Comparison of ENCODE assay signal across 8 cellular contexts in the genomic region with DNA sequence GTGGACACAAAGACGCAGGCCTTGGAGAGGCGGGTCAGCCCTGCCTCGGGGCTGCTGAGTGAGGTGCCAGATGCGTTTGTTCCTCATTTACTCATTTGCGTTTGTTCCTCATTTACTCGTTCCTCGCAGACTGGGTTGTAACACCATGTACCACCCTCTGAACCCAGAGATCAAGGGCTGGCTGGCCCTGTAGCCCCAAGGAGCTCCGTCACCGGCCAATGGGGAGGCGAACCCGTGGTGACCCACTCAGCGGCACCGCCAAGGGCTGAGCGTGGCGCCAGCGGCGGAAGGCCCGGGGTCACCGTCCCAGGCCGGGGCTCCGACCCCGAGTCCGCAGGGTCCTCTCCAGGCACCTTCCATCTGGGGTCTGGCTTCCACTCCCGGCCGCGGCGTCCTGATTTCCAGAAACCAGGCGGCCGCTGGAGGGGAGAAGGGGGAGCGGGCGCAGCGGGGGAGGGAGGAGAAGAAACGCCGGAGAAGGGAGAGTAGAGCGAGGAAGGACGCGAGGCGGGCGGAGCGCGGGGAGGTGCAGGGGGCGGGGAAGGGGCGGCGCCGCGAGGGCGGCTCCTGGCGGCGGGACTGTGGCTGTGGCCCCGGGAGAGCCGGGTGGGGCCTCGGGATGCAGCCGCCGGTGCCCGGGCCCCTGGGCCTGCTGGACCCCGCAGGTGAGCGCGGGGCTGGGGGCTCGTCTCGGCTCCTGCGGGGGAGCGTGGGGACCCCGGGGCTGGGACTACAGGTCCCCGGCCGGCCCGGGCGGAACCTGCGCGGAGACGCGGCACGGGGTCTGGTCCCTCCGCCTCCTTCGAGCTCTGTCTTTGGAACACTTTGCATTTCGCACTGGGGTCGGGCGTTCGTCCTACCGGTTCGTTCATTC. TPM values are rescaled to one million over a fixed set of nuclear protein-coding genes. Genes with fewer than 3 reads are reported as not detected.
DNase-seq lines count a peak whose midpoint lies in the region; ATAC-seq and TF ChIP-seq lines count a peak whose summit lies in the region.

A gene (plus strand): TSS at position 576 of the 874 bp plus-strand sequence. CDS start 44 bp downstream, at position 620.

- peak; percentile 8 for TF ChIP-seq RAD21 in neural cell (conservative IDR thresholded peaks at IDR 0.05)

- peaks cover 59% of the 10 kb centered on the region for H3K27me3 Mint-ChIP-seq in stimulated activated naive CD8-positive, alpha-beta T cell treated with anti-CD3 and anti-CD28 coated beads, Interleukin-15, Interleukin-2, amounts not matched to agents 100 ng/mL and 50 ng/mL, for 24 hours

- TF ChIP-seq EP300 in neural cell (conservative IDR thresholded peaks at IDR 0.05; ENCODE audit: poor library complexity, severe bottlenecking) = no peak

- no peaks in the 10 kb centered on the region for H3K9me3 Mint-ChIP-seq in stimulated activated naive CD8-positive, alpha-beta T cell treated with anti-CD3 and anti-CD28 coated beads, Interleukin-15, Interleukin-2, amounts not matched to agents 100 ng/mL and 50 ng/mL, for 24 hours

- peaks cover 6% of the 10 kb centered on the region for H3F3A ChIP-seq in neural cell (ENCODE audit: insufficient read depth, low read length, poor library complexity, severe bottlenecking)

- peak within 1 kb of the TSS; percentile 82 for H3K4me3 Mint-ChIP-seq in stimulated activated naive CD8-positive, alpha-beta T cell treated with anti-CD3 and anti-CD28 coated beads, Interleukin-15, Interleukin-2, amounts not matched to agents 100 ng/mL and 50 ng/mL, for 24 hours

- DNase-seq in HuH-7 (ENCODE audit: low spot score) (peak; percentile 91), SIG-M5 (lab: John Stamatoyannopoulos, UW) (peak; percentile 79), activated gamma-delta T cell treated with Interleukin-2 at 50 U/mL for 16 hours (peak; percentile 65), foreskin fibroblast (peak; percentile 72 to 91)

- H3K4me1 Mint-ChIP-seq in stimulated activated naive CD8-positive, alpha-beta T cell treated with anti-CD3 and anti-CD28 coated beads, Interleukin-15, Interleukin-2, amounts not matched to agents 100 ng/mL and 50 ng/mL, for 24 hours (ENCODE audit: low read depth) = peaks cover 16% of the 10 kb centered on the region

- no peaks in the 10 kb centered on the region for H3K36me3 ChIP-seq in BLaER1 treated with 17β-estradiol and CSF1 and Interleukin-3, amounts not matched to agents 10 nM and 100 nM
- H3K36me3 ChIP-seq in neural cell (ENCODE audit: insufficient read depth, low read length) = no peaks in the 10 kb centered on the region

- peak; percentile 82 for ATAC-seq in GM19467 (IDR thresholded peaks at IDR 0.05; ENCODE audit: unreplicated experiment)

- H4K20me1 ChIP-seq in BLaER1 treated with 17β-estradiol and CSF1 and Interleukin-3, amounts not matched to agents 10 nM and 100 nM = peaks cover 0 to 9% (median 0%) of the 10 kb centered on the region in 11 experiments; a peak in 2 of 22 replicates
- H4K20me1 ChIP-seq in neural cell (ENCODE audit: insufficient read depth) = no peaks in the 10 kb centered on the region

- no peak for TF ChIP-seq CTCF in foreskin fibroblast (IDR thresholded peaks at IDR 0.05; ENCODE audit: low read depth, low read length)
- peak; percentile 27 for TF ChIP-seq CTCF in neural cell (IDR thresholded peaks at IDR 0.05; ENCODE audit: poor library complexity, severe bottlenecking)

- peaks cover 28 to 52% (median 40%) of the 10 kb centered on the region in 11 experiments for H3K27me3 ChIP-seq in BLaER1 treated with 17β-estradiol and CSF1 and Interleukin-3, amounts not matched to agents 10 nM and 100 nM
- H3K27me3 ChIP-seq in neural cell (ENCODE audit: insufficient read depth, low read depth, low read length) = peaks cover 34% of the 10 kb centered on the region

- H3K9ac ChIP-seq in BLaER1 treated with 17β-estradiol and CSF1 and Interleukin-3, amounts not matched to agents 10 nM and 100 nM = peak within 1 kb of the TSS; percentile 65 to 92 (median 81)
- peak within 1 kb of the TSS; percentile 53 for H3K9ac ChIP-seq in neural cell (ENCODE audit: low read length)

- no peaks in the 10 kb centered on the region for H3K36me3 Mint-ChIP-seq in stimulated activated naive CD8-positive, alpha-beta T cell treated with anti-CD3 and anti-CD28 coated beads, Interleukin-15, Interleukin-2, amounts not matched to agents 100 ng/mL and 50 ng/mL, for 24 hours (ENCODE audit: low read depth)

- H3K27ac Mint-ChIP-seq in stimulated activated naive CD8-positive, alpha-beta T cell treated with anti-CD3 and anti-CD28 coated beads, Interleukin-15, Interleukin-2, amounts not matched to agents 100 ng/mL and 50 ng/mL, for 24 hours = peak within 1 kb of the TSS; percentile 53

- peak within 1 kb of the TSS; percentile 55 to 76 (median 70) for H3K4me3 ChIP-seq in BLaER1 treated with 17β-estradiol and CSF1 and Interleukin-3, amounts not matched to agents 10 nM and 100 nM
- peak within 1 kb of the TSS; percentile 65 to 85 for H3K4me3 ChIP-seq in foreskin fibroblast (ENCODE audit: low read depth in 1 of 2, low read length in 2 of 2)
- peak within 1 kb of the TSS; percentile 75 for H3K4me3 ChIP-seq in neural cell (ENCODE audit: low read length)

- H2AFZ ChIP-seq in neural cell (ENCODE audit: low read depth, low read length) = peak within 1 kb of the TSS; percentile 43

- peak within 1 kb of the TSS; percentile 93 to 99 (median 96) for H3K4me2 ChIP-seq in BLaER1 treated with 17β-estradiol and CSF1 and Interleukin-3, amounts not matched to agents 10 nM and 100 nM
- H3K4me2 ChIP-seq in neural cell (ENCODE audit: low read length) = peak within 1 kb of the TSS; percentile 85

- H3K79me2 ChIP-seq in neural cell (replicated peaks; ENCODE audit: insufficient read depth, low read length) = no peaks in the 10 kb centered on the region

- peaks cover 18 to 40% (median 33%) of the 10 kb centered on the region in 10 experiments for H3K4me1 ChIP-seq in BLaER1 treated with 17β-estradiol and CSF1 and Interleukin-3, amounts not matched to agents 10 nM and 100 nM

- H3K27ac ChIP-seq in BLaER1 treated with 17β-estradiol and CSF1 and Interleukin-3, amounts not matched to agents 10 nM and 100 nM = peak within 1 kb of the TSS; percentile 41 to 96 (median 79)
- H3K27ac ChIP-seq in neural cell (ENCODE audit: low read length) = no peak within 1 kb of the TSS

- H3K9me3 ChIP-seq in BLaER1 treated with 17β-estradiol and CSF1 and Interleukin-3, amounts not matched to agents 10 nM and 100 nM (replicated peaks in 1 of 11) = no peaks in the 10 kb centered on the region
- H3K9me3 ChIP-seq in neural cell (ENCODE audit: low read length) = no peaks in the 10 kb centered on the region

- H3K9me2 ChIP-seq in neural cell (ENCODE audit: insufficient read depth, low read length) = no peaks in the 10 kb centered on the region

TF ChIP-seq in neural cell, 6 proteins besides CTCF, POLR2A, EP300 and RAD21:
- TF ChIP-seq POLR2AphosphoS5 (IDR thresholded peaks at IDR 0.05) (peak; percentile 15), MXI1 (conservative IDR thresholded peaks at IDR 0.05; ENCODE audit: poor library complexity, severe bottlenecking) (peak; percentile 7), SMC3 (conservative IDR thresholded peaks at IDR 0.05; ENCODE audit: poor library complexity) (no peak)
TF ChIP-seq in neural cell: peak in this region for 2.

RNA-seq across cellular contexts. Expression of the gene that starts here (rescaled TPM):
- 0.12 TPM in 1 of 2 replicates, not detected in the other for polyA plus RNA-seq in neural cell
- polyA minus RNA-seq in neural cell = not detected in 2 replicates
